21 cellular contexts compared by ENCODE assay signal in the genomic region with DNA sequence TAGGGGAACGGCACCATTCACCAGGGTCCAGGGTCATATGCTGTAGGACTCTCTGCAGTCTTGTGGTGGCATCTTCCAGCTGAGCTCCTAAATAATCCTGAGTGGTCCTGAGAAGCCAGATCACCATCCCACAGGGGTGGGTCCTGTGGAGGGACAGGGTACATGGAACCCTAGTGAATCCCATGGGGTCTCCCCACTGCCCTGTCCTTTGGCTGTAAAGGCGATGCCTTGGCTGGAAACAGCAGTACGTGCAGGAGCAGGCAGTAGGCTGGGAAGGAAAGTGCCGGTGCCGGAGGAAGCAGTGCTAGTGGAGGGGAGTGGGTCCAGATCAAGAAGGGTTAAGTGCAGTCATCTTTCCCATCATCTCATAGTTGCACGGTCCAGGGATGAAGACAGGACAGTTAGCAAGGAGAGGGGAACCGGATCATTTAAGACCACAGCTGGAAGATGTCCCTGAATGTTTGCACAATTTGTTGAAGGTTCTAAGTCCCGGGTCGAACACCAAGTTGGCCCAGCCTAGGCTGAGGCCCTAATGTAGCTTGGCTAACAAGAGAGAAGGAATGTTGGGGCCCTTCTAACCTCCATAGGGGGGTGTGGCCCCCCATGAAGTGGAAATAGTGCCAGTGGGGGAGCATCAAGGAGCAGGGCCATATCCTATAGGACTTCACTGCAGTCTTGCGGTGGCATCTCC. TPM values are rescaled to one million over a fixed set of nuclear protein-coding genes. Genes with fewer than 3 reads are reported as not detected.
DNase-seq lines count a peak whose midpoint lies in the region; ATAC-seq, FAIRE-seq and TF ChIP-seq lines count a peak whose summit lies in the region.
"Had no signal": no experiment of that assay in that cellular context is flagged by ENCODE, and none has a peak within 500 bp of the region (broad histone marks: within the 10 kb centered on the region; RNA-seq: fewer than 3 reads in every experiment).

No MANE protein-coding gene starts in this region.

- no peak overlapping the region for H3K4me3 Mint-ChIP-seq in T-cell
- H3K4me3 Mint-ChIP-seq: CD4-positive, alpha-beta memory T cell; GM23338 had no signal

- 73 to 80% (median 77%) methylated on average over 10 of the region's 10 CpGs for WGBS in heart left ventricle, 4 donors
- no CpG with 5 or more reads among the region's 10 CpGs for WGBS in neuronal stem cell (ENCODE audit: extremely low coverage in 2 of 2, insufficient read length in 2 of 2, insufficient replicate concordance in 1 of 2), 2 donors

- no peak overlapping the region for H2BK15ac ChIP-seq in neuronal stem cell (ENCODE audit: low read length)

- H3K4ac ChIP-seq in neuronal stem cell (ENCODE audit: low read length) = no peak overlapping the region

- TF ChIP-seq CTCF in heart left ventricle (IDR thresholded peaks at IDR 0.05) (no peak), bronchial epithelial cell (IDR thresholded peaks at IDR 0.05; ENCODE audit: insufficient read depth, low read length, severe bottlenecking) (no peak), upper lobe of right lung (IDR thresholded peaks at IDR 0.05) (no peak)

- H3K27ac ChIP-seq in heart left ventricle (no peak overlapping the region), neuronal stem cell (replicated peaks; ENCODE audit: low read length) (no peak overlapping the region), upper lobe of right lung (no peak overlapping the region)
- H3K27ac ChIP-seq: A549 had no signal

- CTCF ChIA-PET in T-cell (lab: Charles Lee) = interaction anchor here in 1 of 2 donors (0.6 kb wide), 1 partner anchor 38 kb away, joined by 4 read pairs; no protein-coding TSS in a partner anchor

- H2AFZ ChIP-seq in neuronal stem cell (ENCODE audit: low read length) = no peak overlapping the region
- H2AFZ ChIP-seq: GM23338 had no signal

- peaks cover 4 to 7% of the 10 kb centered on the region in 2 donors for H3K27me3 Mint-ChIP-seq in T-cell

- no peak overlapping the region for H4K8ac ChIP-seq in neuronal stem cell (ENCODE audit: low read depth, low read length)

- intact Hi-C loops in Right ventricle myocardium superior (cut with DNase I) (no loop called here), heart left ventricle (cut with DNase I) (no loop called here), upper lobe of right lung (cut with DNase I) (no loop called here)

- no peak overlapping the region for H3K9ac ChIP-seq in neuronal stem cell (ENCODE audit: low read depth, low read length, poor library complexity)

- no peak overlapping the region for H3K14ac ChIP-seq in neuronal stem cell (ENCODE audit: low read length)

- H3K18ac ChIP-seq in neuronal stem cell (ENCODE audit: low read length) = no peak overlapping the region

- H3K27ac Mint-ChIP-seq in T-cell = no peak overlapping the region
- H3K27ac Mint-ChIP-seq: GM23338 had no signal

- no peak overlapping the region for H3K4me3 ChIP-seq in heart left ventricle
- no peak overlapping the region for H3K4me3 ChIP-seq in bronchial epithelial cell (ENCODE audit: low read depth, low read length)
- no peak overlapping the region for H3K4me3 ChIP-seq in neuronal stem cell (ENCODE audit: low read length in 2 of 2)
- H3K4me3 ChIP-seq in upper lobe of right lung = no peak overlapping the region
- H3K4me3 ChIP-seq: A549, GM23338 had no signal

- H3K9me3 ChIP-seq in heart left ventricle (peaks cover 0 to 17% (median 0%) of the 10 kb centered on the region in 12 donors), neuronal stem cell (replicated peaks in 1 of 2; ENCODE audit: control insufficient read depth in 2 of 2, insufficient read depth in 1 of 2, low read depth in 1 of 2, low read length in 2 of 2) (peaks cover 0 to 1% of the 10 kb centered on the region in 2 donors), upper lobe of right lung (no peaks in the 10 kb centered on the region)

- H3K4me2 ChIP-seq in neuronal stem cell (ENCODE audit: insufficient read depth, low read length, poor library complexity, severe bottlenecking) = no peak overlapping the region
- H3K4me2 ChIP-seq: A549, GM23338 had no signal

- H2AK5ac ChIP-seq in neuronal stem cell (ENCODE audit: low read depth, low read length) = peak overlapping the region; percentile 47

- no peak overlapping the region for H2BK5ac ChIP-seq in neuronal stem cell (ENCODE audit: low read length)

- H3K79me1 ChIP-seq in neuronal stem cell (ENCODE audit: low read depth, low read length) = peaks cover 2% of the 10 kb centered on the region

- peak; percentile 23 for DNase-seq in Right ventricle myocardium superior
- no peak for DNase-seq in heart left ventricle
- DNase-seq in bronchial epithelial cell (ENCODE audit: low read depth) = no peak
- no peak for DNase-seq in neuronal stem cell (ENCODE audit: low spot score)
- peak; percentile 41 for DNase-seq in upper lobe of right lung
- DNase-seq in HuH-7.5 (ENCODE audit: low spot score) = no peak
- DNase-seq in T-cell = no peak
- DNase-seq: Calu3, KBM-7, NCI-H1694 treated with DMSO at 0.1 percent for 48 hours, NCI-H2107, NCI-H2227 treated with DMSO at 0.1 percent for 48 hours, NCI-H524, SHP77 treated with DMSO at 0.1 percent for 48 hours had no signal

- H3K36me3 ChIP-seq in heart left ventricle (no peaks in the 10 kb centered on the region), bronchial epithelial cell (ENCODE audit: control insufficient read depth, insufficient read depth, low read length) (no peaks in the 10 kb centered on the region), neuronal stem cell (replicated peaks in 1 of 2; ENCODE audit: control insufficient read depth in 2 of 2, insufficient read depth in 2 of 2, low read length in 2 of 2) (no peaks in the 10 kb centered on the region), upper lobe of right lung (no peaks in the 10 kb centered on the region)

- H3K9me3 Mint-ChIP-seq in T-cell = peaks cover 2 to 16% (median 4%) of the 10 kb centered on the region in 3 donors

- peaks cover 0 to 12% (median 7%) of the 10 kb centered on the region in 12 donors for H3K4me1 ChIP-seq in heart left ventricle
- no peaks in the 10 kb centered on the region for H3K4me1 ChIP-seq in neuronal stem cell (ENCODE audit: control insufficient read depth in 2 of 2, insufficient read depth in 1 of 2, low read depth in 1 of 2, low read length in 2 of 2)
- H3K4me1 ChIP-seq in upper lobe of right lung = peaks cover 4% of the 10 kb centered on the region

- peak overlapping the region; percentile 8 for H3K23ac ChIP-seq in neuronal stem cell (ENCODE audit: low read depth, low read length, poor library complexity)

- H3K4me1 Mint-ChIP-seq in T-cell = peaks cover 4 to 8% (median 6%) of the 10 kb centered on the region in 3 donors
- H3K4me1 Mint-ChIP-seq: CD4-positive, alpha-beta memory T cell; GM23338 had no signal

- no peak overlapping the region for H2BK120ac ChIP-seq in neuronal stem cell (ENCODE audit: low read depth, low read length)

- peaks cover 4% of the 10 kb centered on the region for H3K36me3 Mint-ChIP-seq in T-cell

- TF ChIP-seq POLR2A in heart left ventricle (IDR thresholded peaks at IDR 0.05) = no peak

- peak; percentile 72 for FAIRE-seq in bronchial epithelial cell (lab: Jason Lieb, UNC)
- FAIRE-seq: A549, GM12891 had no signal

- POLR2A ChIA-PET in T-cell (lab: Charles Lee) = no interaction called here

- H3K27me3 ChIP-seq in heart left ventricle (no peaks in the 10 kb centered on the region), bronchial epithelial cell (ENCODE audit: control insufficient read depth, insufficient read depth, low read length) (no peaks in the 10 kb centered on the region), neuronal stem cell (ENCODE audit: control insufficient read depth in 3 of 3, insufficient read depth in 3 of 3, low read depth in 1 of 3, low read length in 3 of 3) (peaks cover 0 to 7% (median 0%) of the 10 kb centered on the region in 3 experiments), upper lobe of right lung (no peaks in the 10 kb centered on the region)

- no peak for ATAC-seq in Right ventricle myocardium superior (ENCODE audit: poor library complexity)
- no peak for ATAC-seq in heart left ventricle
- no peak for ATAC-seq in upper lobe of right lung
- no peak for ATAC-seq in T-cell (replicated peaks in 1 of 4)
- ATAC-seq: GM23338, HCT116 had no signal

- no peak overlapping the region for H4K91ac ChIP-seq in neuronal stem cell (ENCODE audit: low read depth, low read length, poor library complexity)

- H2BK12ac ChIP-seq in neuronal stem cell (ENCODE audit: low read length) = no peak overlapping the region

RNA-seq across cellular contexts. Expression of a gene that starts 18.1 kb away (rescaled TPM):
- total RNA-seq in Right ventricle myocardium superior (13.9 TPM), heart left ventricle (10 to 100 TPM in 7 of 9 donors, 1 to 10 TPM in 2; 9.5 to 29.5 (median 19.2) TPM), bronchial epithelial cell (not detected in 2 replicates), upper lobe of right lung (12.2 TPM), T-cell (100 to 1,000 TPM in 2 of 5 donors, 10 to 100 TPM in 3; 66.9 to 185 (median 92.3) TPM)
- 10 to 100 TPM in 1 of 2 donors, 1 to 10 TPM in 1; 3.5 to 15.5 TPM for polyA plus RNA-seq in heart left ventricle
- not detected for polyA plus RNA-seq in neuronal stem cell (2013, experiment 1 of 2)
- polyA plus RNA-seq in neuronal stem cell (2013, experiment 2 of 2) = 0.01 TPM
- total RNA-seq: Calu3, GM23338 had no signal
- polyA plus RNA-seq: A549, GM23338 had no signal

RNA-seq across cellular contexts. Expression of a gene that starts 18.2 kb away (rescaled TPM):
- 43.6 TPM for total RNA-seq in Right ventricle myocardium superior
- 10 to 100 TPM in 8 of 9 donors, 1 to 10 TPM in 1; 4.8 to 41.2 (median 29.9) TPM for total RNA-seq in heart left ventricle
- polyA plus RNA-seq in heart left ventricle = 10 to 100 TPM in 1 of 2 donors, 1 to 10 TPM in 1; 5.1 to 34.6 TPM
- total RNA-seq in bronchial epithelial cell = not detected in 2 replicates
- polyA plus RNA-seq in neuronal stem cell (2013, experiment 1 of 2) = not detected
- not detected for polyA plus RNA-seq in neuronal stem cell (2013, experiment 2 of 2)
- 6.5 TPM for total RNA-seq in upper lobe of right lung
- 100 to 1,000 TPM in 2 of 5 donors, 10 to 100 TPM in 3; 62.3 to 133 (median 88.9) TPM for total RNA-seq in T-cell
- total RNA-seq: Calu3, GM23338 had no signal
- polyA plus RNA-seq: A549, BJ, GM23338 had no signal

RNA-seq across cellular contexts. Expression of a gene that starts 49.5 kb away (rescaled TPM):
- total RNA-seq in Right ventricle myocardium superior = 0.11 TPM
- total RNA-seq in heart left ventricle = 1 to 10 TPM in 1 of 9 donors, under 1 TPM in 2, not detected in 6; 0.33 to 2.3 (median 0.54) TPM
- polyA plus RNA-seq in heart left ventricle = under 1 TPM in 1 of 2 donors, not detected in 1; 0.07 TPM
- total RNA-seq in bronchial epithelial cell = 0.79 and 2.4 TPM in 2 replicates
- 0.07 TPM for polyA plus RNA-seq in neuronal stem cell (2013, experiment 1 of 2)
- polyA plus RNA-seq in neuronal stem cell (2013, experiment 2 of 2) = 0.06 TPM
- total RNA-seq in upper lobe of right lung = 2.2 TPM
- total RNA-seq in T-cell = 1 to 10 TPM in 1 of 5 donors, under 1 TPM in 4; 0.29 to 1.3 (median 0.51) TPM
- total RNA-seq: Calu3, RPMI7951 had no signal
- polyA plus RNA-seq: A549, BJ had no signal

RNA-seq across cellular contexts. Expression of a gene that starts 57.2 kb away (rescaled TPM):
- total RNA-seq in Right ventricle myocardium superior (457 TPM), heart left ventricle (100 to 1,000 TPM; 277 to 994 (median 568) TPM), bronchial epithelial cell (133 and 219 TPM in 2 replicates), upper lobe of right lung (801 TPM), T-cell (100 to 1,000 TPM; 124 to 213 (median 146) TPM)
- 100 to 1,000 TPM; 442 to 518 TPM for polyA plus RNA-seq in heart left ventricle
- 200 TPM for polyA plus RNA-seq in neuronal stem cell (2013, experiment 1 of 2)
- polyA plus RNA-seq in neuronal stem cell (2013, experiment 2 of 2) = 195 TPM

Comparison
In these comparisons a context has a peak if more than half of its experiments do, and no peak if none do; other contexts are left out.
1. DNase-seq: peak in Right ventricle myocardium superior (single experiment) and upper lobe of right lung (single experiment); none in heart left ventricle (0 of 5), bronchial epithelial cell (single experiment), neuronal stem cell (single experiment), HuH-7.5 (single experiment) and T-cell (0 of 34).
2. RNA of a gene that starts 18.1 kb away (total RNA-seq): 66.9 to 185 TPM in T-cell, 9.5 to 29.5 TPM in heart left ventricle, 13.9 TPM in Right ventricle myocardium superior (single experiment) and 12.2 TPM in upper lobe of right lung (single experiment); not detected in bronchial epithelial cell; every median in the first group is over 10 times any median in the second.